2 cellular contexts compared by ENCODE assay signal in the genomic region with DNA sequence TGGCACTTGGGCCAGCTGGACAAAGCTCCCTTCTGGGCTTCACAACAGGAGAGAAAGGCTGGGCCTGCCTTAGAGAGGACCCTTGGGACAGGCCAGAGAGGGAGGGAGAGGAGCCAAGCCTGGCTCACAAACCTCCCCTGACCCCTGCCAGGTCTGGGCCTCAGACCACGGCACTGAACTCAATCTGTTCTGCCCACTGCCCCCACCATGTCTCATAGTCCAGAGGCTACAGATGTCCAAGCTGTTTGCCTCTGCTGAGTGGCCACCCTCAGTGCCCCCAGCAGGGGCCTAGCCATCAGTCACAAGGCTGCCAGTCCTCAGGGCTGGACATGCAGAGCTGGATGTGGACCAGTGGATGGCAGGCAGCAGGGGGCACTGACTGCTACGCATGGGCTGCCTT.
TF ChIP-seq lines count a peak whose summit lies in the region.

No MANE protein-coding gene starts in this region.

TF ChIP-seq in SK-N-SH treated with all-trans-retinoic acid at 6 μM for 48 hours, 23 proteins besides CTCF, POLR2A, EP300 and RAD21:
- TF ChIP-seq TOX (CRISPR knock-in tag; IDR thresholded peaks at IDR 0.05; ENCODE audit: borderline replicate concordance): no peak
- TF ChIP-seq, protein P1, sequence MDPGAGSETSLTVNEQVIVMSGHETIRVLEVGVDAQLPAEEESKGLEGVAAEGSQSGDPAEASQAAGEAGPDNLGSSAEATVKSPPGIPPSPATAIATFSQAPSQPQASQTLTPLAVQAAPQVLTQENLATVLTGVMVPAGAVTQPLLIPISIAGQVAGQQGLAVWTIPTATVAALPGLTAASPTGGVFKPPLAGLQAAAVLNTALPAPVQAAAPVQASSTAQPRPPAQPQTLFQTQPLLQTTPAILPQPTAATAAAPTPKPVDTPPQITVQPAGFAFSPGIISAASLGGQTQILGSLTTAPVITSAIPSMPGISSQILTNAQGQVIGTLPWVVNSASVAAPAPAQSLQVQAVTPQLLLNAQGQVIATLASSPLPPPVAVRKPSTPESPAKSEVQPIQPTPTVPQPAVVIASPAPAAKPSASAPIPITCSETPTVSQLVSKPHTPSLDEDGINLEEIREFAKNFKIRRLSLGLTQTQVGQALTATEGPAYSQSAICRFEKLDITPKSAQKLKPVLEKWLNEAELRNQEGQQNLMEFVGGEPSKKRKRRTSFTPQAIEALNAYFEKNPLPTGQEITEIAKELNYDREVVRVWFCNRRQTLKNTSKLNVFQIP (CRISPR knock-in tag; IDR thresholded peaks at IDR 0.05; ENCODE audit: borderline replicate concordance, low read depth): no peak
- TF ChIP-seq, protein P2, sequence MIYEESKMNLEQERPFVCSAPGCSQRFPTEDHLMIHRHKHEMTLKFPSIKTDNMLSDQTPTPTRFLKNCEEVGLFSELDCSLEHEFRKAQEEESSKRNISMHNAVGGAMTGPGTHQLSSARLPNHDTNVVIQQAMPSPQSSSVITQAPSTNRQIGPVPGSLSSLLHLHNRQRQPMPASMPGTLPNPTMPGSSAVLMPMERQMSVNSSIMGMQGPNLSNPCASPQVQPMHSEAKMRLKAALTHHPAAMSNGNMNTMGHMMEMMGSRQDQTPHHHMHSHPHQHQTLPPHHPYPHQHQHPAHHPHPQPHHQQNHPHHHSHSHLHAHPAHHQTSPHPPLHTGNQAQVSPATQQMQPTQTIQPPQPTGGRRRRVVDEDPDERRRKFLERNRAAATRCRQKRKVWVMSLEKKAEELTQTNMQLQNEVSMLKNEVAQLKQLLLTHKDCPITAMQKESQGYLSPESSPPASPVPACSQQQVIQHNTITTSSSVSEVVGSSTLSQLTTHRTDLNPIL (CRISPR knock-in tag; IDR thresholded peaks at IDR 0.05; ENCODE audit: low read depth): no peak
- TF ChIP-seq, protein P3, sequence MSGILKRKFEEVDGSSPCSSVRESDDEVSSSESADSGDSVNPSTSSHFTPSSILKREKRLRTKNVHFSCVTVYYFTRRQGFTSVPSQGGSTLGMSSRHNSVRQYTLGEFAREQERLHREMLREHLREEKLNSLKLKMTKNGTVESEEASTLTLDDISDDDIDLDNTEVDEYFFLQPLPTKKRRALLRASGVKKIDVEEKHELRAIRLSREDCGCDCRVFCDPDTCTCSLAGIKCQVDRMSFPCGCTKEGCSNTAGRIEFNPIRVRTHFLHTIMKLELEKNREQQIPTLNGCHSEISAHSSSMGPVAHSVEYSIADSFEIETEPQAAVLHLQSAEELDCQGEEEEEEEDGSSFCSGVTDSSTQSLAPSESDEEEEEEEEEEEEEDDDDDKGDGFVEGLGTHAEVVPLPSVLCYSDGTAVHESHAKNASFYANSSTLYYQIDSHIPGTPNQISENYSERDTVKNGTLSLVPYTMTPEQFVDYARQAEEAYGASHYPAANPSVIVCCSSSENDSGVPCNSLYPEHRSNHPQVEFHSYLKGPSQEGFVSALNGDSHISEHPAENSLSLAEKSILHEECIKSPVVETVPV (CRISPR knock-in tag; IDR thresholded peaks at IDR 0.05): no peak
- TF ChIP-seq TCF4 (CRISPR knock-in tag; IDR thresholded peaks at IDR 0.05; ENCODE audit: borderline replicate concordance): no peak
- no peak for TF ChIP-seq SNAI2 (CRISPR knock-in tag; IDR thresholded peaks at IDR 0.05)
- TF ChIP-seq ZNF8 (CRISPR knock-in tag; IDR thresholded peaks at IDR 0.05): no peak
- TF ChIP-seq, protein P4, sequence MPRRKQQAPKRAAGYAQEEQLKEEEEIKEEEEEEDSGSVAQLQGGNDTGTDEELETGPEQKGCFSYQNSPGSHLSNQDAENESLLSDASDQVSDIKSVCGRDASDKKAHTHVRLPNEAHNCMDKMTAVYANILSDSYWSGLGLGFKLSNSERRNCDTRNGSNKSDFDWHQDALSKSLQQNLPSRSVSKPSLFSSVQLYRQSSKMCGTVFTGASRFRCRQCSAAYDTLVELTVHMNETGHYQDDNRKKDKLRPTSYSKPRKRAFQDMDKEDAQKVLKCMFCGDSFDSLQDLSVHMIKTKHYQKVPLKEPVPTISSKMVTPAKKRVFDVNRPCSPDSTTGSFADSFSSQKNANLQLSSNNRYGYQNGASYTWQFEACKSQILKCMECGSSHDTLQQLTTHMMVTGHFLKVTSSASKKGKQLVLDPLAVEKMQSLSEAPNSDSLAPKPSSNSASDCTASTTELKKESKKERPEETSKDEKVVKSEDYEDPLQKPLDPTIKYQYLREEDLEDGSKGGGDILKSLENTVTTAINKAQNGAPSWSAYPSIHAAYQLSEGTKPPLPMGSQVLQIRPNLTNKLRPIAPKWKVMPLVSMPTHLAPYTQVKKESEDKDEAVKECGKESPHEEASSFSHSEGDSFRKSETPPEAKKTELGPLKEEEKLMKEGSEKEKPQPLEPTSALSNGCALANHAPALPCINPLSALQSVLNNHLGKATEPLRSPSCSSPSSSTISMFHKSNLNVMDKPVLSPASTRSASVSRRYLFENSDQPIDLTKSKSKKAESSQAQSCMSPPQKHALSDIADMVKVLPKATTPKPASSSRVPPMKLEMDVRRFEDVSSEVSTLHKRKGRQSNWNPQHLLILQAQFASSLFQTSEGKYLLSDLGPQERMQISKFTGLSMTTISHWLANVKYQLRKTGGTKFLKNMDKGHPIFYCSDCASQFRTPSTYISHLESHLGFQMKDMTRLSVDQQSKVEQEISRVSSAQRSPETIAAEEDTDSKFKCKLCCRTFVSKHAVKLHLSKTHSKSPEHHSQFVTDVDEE (CRISPR knock-in tag; IDR thresholded peaks at IDR 0.05): no peak
- TF ChIP-seq, protein P5, sequence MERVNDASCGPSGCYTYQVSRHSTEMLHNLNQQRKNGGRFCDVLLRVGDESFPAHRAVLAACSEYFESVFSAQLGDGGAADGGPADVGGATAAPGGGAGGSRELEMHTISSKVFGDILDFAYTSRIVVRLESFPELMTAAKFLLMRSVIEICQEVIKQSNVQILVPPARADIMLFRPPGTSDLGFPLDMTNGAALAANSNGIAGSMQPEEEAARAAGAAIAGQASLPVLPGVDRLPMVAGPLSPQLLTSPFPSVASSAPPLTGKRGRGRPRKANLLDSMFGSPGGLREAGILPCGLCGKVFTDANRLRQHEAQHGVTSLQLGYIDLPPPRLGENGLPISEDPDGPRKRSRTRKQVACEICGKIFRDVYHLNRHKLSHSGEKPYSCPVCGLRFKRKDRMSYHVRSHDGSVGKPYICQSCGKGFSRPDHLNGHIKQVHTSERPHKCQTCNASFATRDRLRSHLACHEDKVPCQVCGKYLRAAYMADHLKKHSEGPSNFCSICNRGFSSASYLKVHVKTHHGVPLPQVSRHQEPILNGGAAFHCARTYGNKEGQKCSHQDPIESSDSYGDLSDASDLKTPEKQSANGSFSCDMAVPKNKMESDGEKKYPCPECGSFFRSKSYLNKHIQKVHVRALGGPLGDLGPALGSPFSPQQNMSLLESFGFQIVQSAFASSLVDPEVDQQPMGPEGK (CRISPR knock-in tag; IDR thresholded peaks at IDR 0.05; ENCODE audit: borderline replicate concordance): no peak
- no peak for TF ChIP-seq ZNF565 (CRISPR knock-in tag; conservative IDR thresholded peaks at IDR 0.05; ENCODE audit: low read depth)
- no peak for TF ChIP-seq ISL1 (CRISPR knock-in tag; IDR thresholded peaks at IDR 0.05)
- TF ChIP-seq ESRRG (CRISPR knock-in tag; IDR thresholded peaks at IDR 0.05): no peak

TF ChIP-seq in SK-N-SH, 30 proteins besides CTCF, POLR2A, EP300 and RAD21:
- TF ChIP-seq RXRA (IDR thresholded peaks at IDR 0.05; ENCODE audit: borderline replicate concordance, low read depth) (no peak), SIN3A (IDR thresholded peaks at IDR 0.05; ENCODE audit: borderline replicate concordance, low read depth, low read length) (no peak), FOSL2 (IDR thresholded peaks at IDR 0.05; ENCODE audit: borderline replicate concordance, low read depth) (no peak), NFIC (IDR thresholded peaks at IDR 0.05; ENCODE audit: borderline replicate concordance) (no peak), MXI1 (IDR thresholded peaks at IDR 0.05; ENCODE audit: low read depth, low read length) (no peak), FOXM1 (IDR thresholded peaks at IDR 0.05; ENCODE audit: low read depth) (no peak), RCOR1 (IDR thresholded peaks at IDR 0.05; ENCODE audit: low read length) (no peak), MEF2A (IDR thresholded peaks at IDR 0.05; ENCODE audit: borderline replicate concordance, low read depth) (no peak), TEAD4 (IDR thresholded peaks at IDR 0.05; ENCODE audit: borderline replicate concordance, insufficient read depth) (no peak), SMC3 (IDR thresholded peaks at IDR 0.05; ENCODE audit: low read depth, low read length) (no peak), RFX5 (IDR thresholded peaks at IDR 0.05; ENCODE audit: low read length) (no peak), FOXJ3 (CRISPR knock-in tag; IDR thresholded peaks at IDR 0.05) (no peak)
- TF ChIP-seq, protein P6, sequence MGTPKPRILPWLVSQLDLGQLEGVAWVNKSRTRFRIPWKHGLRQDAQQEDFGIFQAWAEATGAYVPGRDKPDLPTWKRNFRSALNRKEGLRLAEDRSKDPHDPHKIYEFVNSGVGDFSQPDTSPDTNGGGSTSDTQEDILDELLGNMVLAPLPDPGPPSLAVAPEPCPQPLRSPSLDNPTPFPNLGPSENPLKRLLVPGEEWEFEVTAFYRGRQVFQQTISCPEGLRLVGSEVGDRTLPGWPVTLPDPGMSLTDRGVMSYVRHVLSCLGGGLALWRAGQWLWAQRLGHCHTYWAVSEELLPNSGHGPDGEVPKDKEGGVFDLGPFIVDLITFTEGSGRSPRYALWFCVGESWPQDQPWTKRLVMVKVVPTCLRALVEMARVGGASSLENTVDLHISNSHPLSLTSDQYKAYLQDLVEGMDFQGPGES (IDR thresholded peaks at IDR 0.05; ENCODE audit: low read depth, low read length): no peak
- TF ChIP-seq, protein P7, sequence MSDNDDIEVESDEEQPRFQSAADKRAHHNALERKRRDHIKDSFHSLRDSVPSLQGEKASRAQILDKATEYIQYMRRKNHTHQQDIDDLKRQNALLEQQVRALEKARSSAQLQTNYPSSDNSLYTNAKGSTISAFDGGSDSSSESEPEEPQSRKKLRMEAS (IDR thresholded peaks at IDR 0.05; ENCODE audit: low read depth): no peak
- TF ChIP-seq, protein P8, sequence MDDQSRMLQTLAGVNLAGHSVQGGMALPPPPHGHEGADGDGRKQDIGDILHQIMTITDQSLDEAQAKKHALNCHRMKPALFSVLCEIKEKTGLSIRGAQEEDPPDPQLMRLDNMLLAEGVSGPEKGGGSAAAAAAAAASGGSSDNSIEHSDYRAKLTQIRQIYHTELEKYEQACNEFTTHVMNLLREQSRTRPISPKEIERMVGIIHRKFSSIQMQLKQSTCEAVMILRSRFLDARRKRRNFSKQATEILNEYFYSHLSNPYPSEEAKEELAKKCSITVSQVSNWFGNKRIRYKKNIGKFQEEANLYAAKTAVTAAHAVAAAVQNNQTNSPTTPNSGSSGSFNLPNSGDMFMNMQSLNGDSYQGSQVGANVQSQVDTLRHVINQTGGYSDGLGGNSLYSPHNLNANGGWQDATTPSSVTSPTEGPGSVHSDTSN (IDR thresholded peaks at IDR 0.05): no peak
- TF ChIP-seq, protein P9, sequence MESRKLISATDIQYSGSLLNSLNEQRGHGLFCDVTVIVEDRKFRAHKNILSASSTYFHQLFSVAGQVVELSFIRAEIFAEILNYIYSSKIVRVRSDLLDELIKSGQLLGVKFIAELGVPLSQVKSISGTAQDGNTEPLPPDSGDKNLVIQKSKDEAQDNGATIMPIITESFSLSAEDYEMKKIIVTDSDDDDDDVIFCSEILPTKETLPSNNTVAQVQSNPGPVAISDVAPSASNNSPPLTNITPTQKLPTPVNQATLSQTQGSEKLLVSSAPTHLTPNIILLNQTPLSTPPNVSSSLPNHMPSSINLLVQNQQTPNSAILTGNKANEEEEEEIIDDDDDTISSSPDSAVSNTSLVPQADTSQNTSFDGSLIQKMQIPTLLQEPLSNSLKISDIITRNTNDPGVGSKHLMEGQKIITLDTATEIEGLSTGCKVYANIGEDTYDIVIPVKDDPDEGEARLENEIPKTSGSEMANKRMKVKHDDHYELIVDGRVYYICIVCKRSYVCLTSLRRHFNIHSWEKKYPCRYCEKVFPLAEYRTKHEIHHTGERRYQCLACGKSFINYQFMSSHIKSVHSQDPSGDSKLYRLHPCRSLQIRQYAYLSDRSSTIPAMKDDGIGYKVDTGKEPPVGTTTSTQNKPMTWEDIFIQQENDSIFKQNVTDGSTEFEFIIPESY (IDR thresholded peaks at IDR 0.05; ENCODE audit: borderline replicate concordance, low read depth): no peak
